ENCODE assay signal across 18 cellular contexts in the genomic region with DNA sequence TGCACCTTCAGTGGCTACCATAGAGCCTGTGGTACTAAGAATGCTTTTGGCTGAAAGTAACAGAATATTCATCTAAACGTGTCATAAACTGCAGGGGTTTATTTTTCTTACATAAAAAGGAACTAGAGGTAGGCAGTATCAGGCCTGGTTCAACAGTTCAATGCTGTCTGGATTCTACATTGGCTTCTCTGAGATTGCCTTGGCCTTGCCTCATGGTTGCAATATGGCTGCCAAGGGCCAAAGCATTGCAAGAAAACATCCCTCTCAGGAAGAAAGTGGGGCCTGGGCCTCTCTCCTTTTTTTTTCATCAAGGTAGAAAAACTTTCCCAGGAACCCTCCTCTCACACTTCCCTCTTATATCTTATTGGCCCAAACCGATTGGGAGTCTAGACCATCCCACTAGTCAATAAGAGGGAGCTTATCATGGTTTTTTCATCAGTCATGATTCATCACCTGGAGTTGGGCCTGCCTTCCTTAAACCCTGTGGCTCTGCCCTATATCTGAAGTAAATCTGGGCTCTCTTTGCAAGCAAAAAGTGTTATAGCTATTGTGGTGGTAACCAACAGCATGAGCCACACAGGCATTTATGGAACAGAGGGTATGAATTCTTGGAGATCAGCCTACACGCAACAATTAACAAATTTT.
"Had no signal": no experiment of that assay in that cellular context is flagged by ENCODE, and none has a peak within 500 bp of the region (broad histone marks: within the 10 kb centered on the region; RNA-seq: fewer than 3 reads in every experiment).

No MANE protein-coding gene starts in this region.

- H3K9me3 Mint-ChIP-seq: activated CD4-positive, alpha-beta memory T cell treated with anti-CD3 and anti-CD28 coated beads, Interleukin-2, amount 10 ng/mL, durations not matched to agents 7 days and 5 days; activated naive CD4-positive, alpha-beta T cell treated with anti-CD3 and anti-CD28 coated beads, Interleukin-2, amount 50 U/mL, for 72 hours; activated T-cell treated with anti-CD3 and anti-CD28 coated beads, Interleukin-2, amount 50 U/mL, for 24 hours; effector memory CD8-positive, alpha-beta T cell; stimulated activated naive CD8-positive, alpha-beta T cell treated with anti-CD3 and anti-CD28 coated beads, Interleukin-15, amount 100 ng/mL, for 72 hours had no signal

- H3K4me2 ChIP-seq: smooth muscle cell had no signal

- H3K4me3 ChIP-seq: psoas muscle, right lobe of liver, smooth muscle cell, testis, upper lobe of right lung had no signal

- DNase-seq: activated CD4-positive, alpha-beta memory T cell treated with anti-CD3 and anti-CD28 coated beads, Interleukin-2, amount 10 ng/mL, durations not matched to agents 7 days and 5 days; activated effector memory CD4-positive, alpha-beta T cell treated with Interleukin-2 at 50 U/mL for 16 hours; activated T-cell treated with anti-CD3 and anti-CD28 coated beads, Interleukin-2, amount 50 U/mL, for 24 hours; cerebellar nuclear complex; dermis blood vessel endothelial cell; effector memory CD8-positive, alpha-beta T cell; foreskin melanocyte; left ventricle myocardium superior; mesenchymal stem cell; psoas muscle; right lobe of liver; stimulated activated naive CD8-positive, alpha-beta T cell treated with anti-CD3 and anti-CD28 coated beads, Interleukin-15, amount 100 ng/mL, for 72 hours; T-helper 9 cell; testis; upper lobe of right lung had no signal

- H3K27me3 Mint-ChIP-seq: activated CD4-positive, alpha-beta memory T cell treated with anti-CD3 and anti-CD28 coated beads, Interleukin-2, amount 10 ng/mL, durations not matched to agents 7 days and 5 days; effector memory CD8-positive, alpha-beta T cell; stimulated activated naive CD8-positive, alpha-beta T cell treated with anti-CD3 and anti-CD28 coated beads, Interleukin-15, amount 100 ng/mL, for 72 hours had no signal

- ATAC-seq: activated naive CD4-positive, alpha-beta T cell treated with anti-CD3 and anti-CD28 coated beads, Interleukin-2, amount 50 U/mL, for 72 hours; effector memory CD8-positive, alpha-beta T cell; left ventricle myocardium superior; psoas muscle; right lobe of liver; stimulated activated naive CD8-positive, alpha-beta T cell treated with anti-CD3 and anti-CD28 coated beads, Interleukin-15, amount 100 ng/mL, for 72 hours; upper lobe of right lung had no signal

- H3K27me3 ChIP-seq: right lobe of liver, testis, upper lobe of right lung had no signal

- H3K36me3 ChIP-seq: right lobe of liver, upper lobe of right lung had no signal

- H3K4me1 ChIP-seq: psoas muscle, testis had no signal

- H3K27ac ChIP-seq: epithelial cell of prostate, psoas muscle, right lobe of liver, testis, upper lobe of right lung had no signal

- H3K9me3 ChIP-seq: psoas muscle, right lobe of liver, testis, upper lobe of right lung had no signal
